Comparison of ENCODE assay signal across 8 cellular contexts in the genomic region with DNA sequence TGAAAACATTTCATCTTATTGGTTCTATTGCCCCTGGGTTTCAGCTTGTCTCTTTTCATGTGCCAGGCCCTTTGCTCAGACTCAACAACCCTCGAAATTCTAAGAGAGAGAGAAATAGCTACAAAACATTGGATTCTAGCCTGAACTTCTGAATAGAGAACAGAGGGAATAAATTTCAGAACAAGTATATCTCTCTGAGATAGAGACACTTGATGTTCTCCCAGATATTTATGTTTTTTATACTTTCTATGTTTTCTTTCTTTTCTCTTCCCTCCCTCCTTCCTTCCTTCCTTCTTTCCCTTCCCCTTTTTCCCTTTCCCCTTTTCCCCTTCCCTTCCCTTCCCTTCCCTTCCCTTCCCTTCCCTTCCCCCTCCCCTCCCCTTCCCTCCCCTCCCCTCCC.
"Had no signal": no experiment of that assay in that cellular context is flagged by ENCODE, and none has a peak within 500 bp of the region (broad histone marks: within the 10 kb centered on the region; RNA-seq: fewer than 3 reads in every experiment).

No MANE protein-coding gene starts in this region.

- H3K4me3 ChIP-seq: GM12878 had no signal

- FAIRE-seq: G401.6, GM12878, GM12891, GM12892, GM18507, GM19239 had no signal

- DNase-seq: GDM1, GF-D8 had no signal

- ATAC-seq: GM12878 had no signal
